Comparison of ENCODE assay signal across 1 cellular context in the genomic region with DNA sequence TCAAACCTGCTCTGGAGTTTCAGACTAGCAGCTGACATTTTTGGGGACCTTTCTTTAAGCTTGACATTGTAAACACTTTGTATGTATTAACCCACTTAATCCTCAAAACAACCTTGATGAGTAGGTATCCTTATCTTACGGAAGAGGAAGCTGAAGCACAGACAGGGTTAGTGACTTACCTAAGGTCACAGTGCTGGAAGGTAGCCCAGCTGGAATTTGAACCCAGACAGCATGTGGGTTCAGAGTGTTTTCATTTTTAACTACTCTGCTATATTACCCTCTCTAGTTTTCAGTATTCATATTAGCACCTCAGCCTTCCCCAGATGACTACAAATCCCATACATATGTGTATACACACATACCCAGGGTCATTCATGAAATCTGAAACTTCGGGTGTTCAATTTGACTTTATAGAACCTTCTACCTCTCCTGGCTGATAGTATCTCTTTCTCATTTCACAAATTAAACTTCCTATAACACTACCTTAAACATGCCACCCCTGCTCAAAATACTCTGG.
TF ChIP-seq lines count a peak whose summit lies in the region.

No MANE protein-coding gene starts in this region.

TF ChIP-seq in K562, 482 proteins besides CTCF, POLR2A, EP300 and RAD21:
- no peak for TF ChIP-seq CREB1 (IDR thresholded peaks at IDR 0.05)
- no peak for TF ChIP-seq CREB1 (CRISPR knock-in tag; IDR thresholded peaks at IDR 0.05)
- no peak for TF ChIP-seq GTF2A2 (tag; IDR thresholded peaks at IDR 0.05)
- TF ChIP-seq ETV5 (CRISPR knock-in tag; IDR thresholded peaks at IDR 0.05; ENCODE audit: low read depth), result no peak
